ENCODE assay signal across 18 cellular contexts in genomic region chr4:176894498-176894897, GRCh38.
DNase-seq lines count a peak whose midpoint lies in the region; ATAC-seq, FAIRE-seq and TF ChIP-seq lines count a peak whose summit lies in the region.
"Had no signal": no experiment of that assay in that cellular context is flagged by ENCODE, and none has a peak within 500 bp of the region (broad histone marks: within the 10 kb centered on the region; RNA-seq: fewer than 3 reads in every experiment).

No MANE protein-coding gene starts in this region.

- H3K27ac ChIP-seq in ACC112 (ENCODE audit: low read depth, low read length) (no peak overlapping the region), SK-N-SH (ENCODE audit: low read depth in 2 of 2, low read length in 1 of 2) (peak overlapping the region; percentile 66 to 83; a peak in 3 of 4 replicates), keratinocyte (ENCODE audit: control insufficient read depth, insufficient read depth, low read length) (no peak overlapping the region), smooth muscle cell (ENCODE audit: low read depth) (no peak overlapping the region)
- H3K27ac ChIP-seq: C4-2B, GM23248, HL-60 had no signal

- H3K4me1 ChIP-seq in ACC112 (ENCODE audit: control insufficient read depth, insufficient read depth, low read length, unreplicated experiment) (no peaks in the 10 kb centered on the region), SK-N-SH (ENCODE audit: control insufficient read depth in 1 of 2, insufficient read depth in 2 of 2, low read depth in 1 of 2, low read length in 1 of 2) (peaks cover 0 to 3% of the 10 kb centered on the region in 2 experiments; a peak in 2 of 4 replicates), keratinocyte (ENCODE audit: control insufficient read depth, extremely low read depth, insufficient read depth, low read length) (peaks cover 7% of the 10 kb centered on the region), smooth muscle cell (ENCODE audit: low read depth) (peaks cover 5% of the 10 kb centered on the region)

- H3K9me3 ChIP-seq in SK-N-SH: no peaks in the 10 kb centered on the region
- no peaks in the 10 kb centered on the region for H3K9me3 ChIP-seq in keratinocyte (ENCODE audit: control insufficient read depth, low read depth, low read length)
- no peaks in the 10 kb centered on the region for H3K9me3 ChIP-seq in smooth muscle cell (replicated peaks; ENCODE audit: low read depth)
- H3K9me3 ChIP-seq: BE2C had no signal

- peak; percentile 34 for FAIRE-seq in keratinocyte (lab: Jason Lieb, UNC)
- FAIRE-seq: GM19239 had no signal

- H3K9me1 ChIP-seq in keratinocyte (ENCODE audit: control insufficient read depth, extremely low read depth, insufficient read depth, low read length): no peaks in the 10 kb centered on the region

- H3F3A ChIP-seq in SK-N-SH (replicated peaks; ENCODE audit: insufficient read depth) (peaks cover 27% of the 10 kb centered on the region), smooth muscle cell (ENCODE audit: low read depth) (no peaks in the 10 kb centered on the region)

- no peak for ATAC-seq in GM21515 (IDR thresholded peaks at IDR 0.05; ENCODE audit: unreplicated experiment)
- ATAC-seq: HCT116 had no signal

- peak overlapping the region; percentile 45; the same call in 1 of the 2 replicates for H3K4me2 ChIP-seq in SK-N-SH
- H3K4me2 ChIP-seq in keratinocyte (ENCODE audit: control insufficient read depth, extremely low read depth, insufficient read depth, low read depth, low read length): no peak overlapping the region
- H3K4me2 ChIP-seq in smooth muscle cell: no peak overlapping the region

- CTCF ChIA-PET in SK-N-SH (lab: Yijun Ruan, JAX): interaction anchor here (1.6 kb wide), 1 partner anchor 10 kb away, joined by 5 read pairs; no protein-coding TSS in a partner anchor

- H3K4me3 ChIP-seq in ACC112 (ENCODE audit: low read depth, low read length): no peak overlapping the region
- H3K4me3 ChIP-seq in SK-N-SH (ENCODE audit: low read depth in 2 of 2, low read length in 1 of 2): no peak overlapping the region
- H3K4me3 ChIP-seq in keratinocyte (ENCODE audit: control insufficient read depth in 2 of 3, extremely low read depth in 1 of 3, insufficient read depth in 2 of 3, low read depth in 1 of 3, low read length in 3 of 3): no peak overlapping the region
- H3K4me3 ChIP-seq in smooth muscle cell: no peak overlapping the region
- H3K4me3 ChIP-seq: GM23248 had no signal

- TF ChIP-seq CTCF in SK-N-SH (IDR thresholded peaks at IDR 0.05): no peak
- no peak for TF ChIP-seq CTCF in keratinocyte (optimal IDR thresholded peaks at IDR 0.05 in 1 of 3, IDR thresholded peaks at IDR 0.05 in 1 of 3, conservative IDR thresholded peaks at IDR 0.05 in 1 of 3; ENCODE audit: extremely low read depth in 1 of 3, insufficient read depth in 2 of 3, low read length in 3 of 3)
- TF ChIP-seq CTCF in smooth muscle cell (IDR thresholded peaks at IDR 0.05; ENCODE audit: borderline replicate concordance, insufficient read depth, poor library complexity, severe bottlenecking): no peak

- dilution Hi-C loops in keratinocyte (cut with MboI; ENCODE audit: extremely low pct_ligation_motif_present, low sequenced_read_pairs): no loop called here

- no peak for TF ChIP-seq EP300 in SK-N-SH (IDR thresholded peaks at IDR 0.05; ENCODE audit: borderline replicate concordance in 1 of 2, low read depth in 1 of 2, low read length in 1 of 2)

- no peak for TF ChIP-seq RAD21 in SK-N-SH (IDR thresholded peaks at IDR 0.05; ENCODE audit: low read length)

- peak overlapping the region; percentile 44 for H2AFZ ChIP-seq in ACC112 (ENCODE audit: low read length, unreplicated experiment)
- no peak overlapping the region for H2AFZ ChIP-seq in SK-N-SH (ENCODE audit: low read depth)
- H2AFZ ChIP-seq in keratinocyte (ENCODE audit: control insufficient read depth, low read length): no peak overlapping the region
- H2AFZ ChIP-seq in smooth muscle cell (ENCODE audit: low read depth): peak overlapping the region; percentile 61
- H2AFZ ChIP-seq: GM23248 had no signal

- H3K9ac ChIP-seq in SK-N-SH: peak overlapping the region; percentile 38; the same call in 1 of the 2 replicates
- H3K9ac ChIP-seq in keratinocyte (ENCODE audit: control insufficient read depth, extremely low read depth, insufficient read depth, low read length): no peak overlapping the region
- H3K9ac ChIP-seq in smooth muscle cell (ENCODE audit: low read depth): no peak overlapping the region
- H3K9ac ChIP-seq: GM23248 had no signal

- H3K27me3 ChIP-seq in ACC112 (ENCODE audit: insufficient read depth, low read length): no peaks in the 10 kb centered on the region
- H3K27me3 ChIP-seq in SK-N-SH (ENCODE audit: insufficient read depth): no peaks in the 10 kb centered on the region
- no peaks in the 10 kb centered on the region for H3K27me3 ChIP-seq in keratinocyte (ENCODE audit: control insufficient read depth, extremely low read depth, insufficient read depth, low read length)
- no peaks in the 10 kb centered on the region for H3K27me3 ChIP-seq in smooth muscle cell (ENCODE audit: low read depth)
- H3K27me3 ChIP-seq: BE2C had no signal

- DNase-seq in SK-N-SH (no peak), keratinocyte (ENCODE audit: low read depth, low spot score) (no peak), smooth muscle cell (lab: John Stamatoyannopoulos, UW; ENCODE audit: unreplicated experiment) (no peak), DMS53 (lab: John Stamatoyannopoulos, UW) (no peak), NCI-H1417 treated with DMSO at 0.1 percent for 48 hours (lab: John Stamatoyannopoulos, UW) (no peak)
- DNase-seq: BE2C; CD4-positive, alpha-beta memory T cell; DMS153; DND-41; GDM1; GM23248; KBM-7 had no signal

- H3K79me2 ChIP-seq in ACC112 (ENCODE audit: control insufficient read depth, insufficient read depth, low read length, unreplicated experiment) (no peaks in the 10 kb centered on the region), SK-N-SH (ENCODE audit: insufficient read depth) (peaks cover 14% of the 10 kb centered on the region; the same call in 1 of the 2 replicates), keratinocyte (ENCODE audit: control insufficient read depth, insufficient read depth, low read length) (no peaks in the 10 kb centered on the region), smooth muscle cell (ENCODE audit: low read depth) (no peaks in the 10 kb centered on the region)

- 49% methylated on average over 3 of the region's 3 CpGs for WGBS in SK-N-SH (ENCODE audit: low lambda C conversion rate)
- 66% methylated on average over 3 of the region's 3 CpGs for WGBS in smooth muscle cell (ENCODE audit: low lambda C conversion rate)

- POLR2A ChIA-PET in SK-N-SH (lab: Yijun Ruan, JAX): no interaction called here

- H4K20me1 ChIP-seq in SK-N-SH (ENCODE audit: insufficient read depth): no peaks in the 10 kb centered on the region
- no peaks in the 10 kb centered on the region for H4K20me1 ChIP-seq in keratinocyte (ENCODE audit: control insufficient read depth, extremely low read depth, insufficient read depth, low read length)
- no peaks in the 10 kb centered on the region for H4K20me1 ChIP-seq in smooth muscle cell (ENCODE audit: low read depth)

- H3K36me3 ChIP-seq in ACC112 (ENCODE audit: insufficient read depth, low read length): no peaks in the 10 kb centered on the region
- no peaks in the 10 kb centered on the region for H3K36me3 ChIP-seq in SK-N-SH (replicated peaks in 1 of 2; ENCODE audit: control insufficient read depth in 1 of 2, insufficient read depth in 2 of 2, low read length in 1 of 2)
- H3K36me3 ChIP-seq in keratinocyte (ENCODE audit: control insufficient read depth in 2 of 2, extremely low read depth in 1 of 2, insufficient read depth in 2 of 2, low read length in 2 of 2): no peaks in the 10 kb centered on the region
- no peaks in the 10 kb centered on the region for H3K36me3 ChIP-seq in smooth muscle cell (ENCODE audit: low read depth)
- H3K36me3 ChIP-seq: BE2C had no signal

- H3K9me2 ChIP-seq in SK-N-SH: no peaks in the 10 kb centered on the region

TF ChIP-seq in SK-N-SH, 30 proteins besides CTCF, POLR2A, EP300 and RAD21:
- TF ChIP-seq TCF12 (IDR thresholded peaks at IDR 0.05): 0 out of 2 replicates have a peak, but pooled peaks have one; percentile 10
- TF ChIP-seq RXRA (IDR thresholded peaks at IDR 0.05; ENCODE audit: borderline replicate concordance, low read depth): peak; percentile 73
- no peak for TF ChIP-seq IRF3 (IDR thresholded peaks at IDR 0.05; ENCODE audit: low read depth, low read length)
- 0 out of 2 replicates have a peak, but pooled peaks have one; percentile 5 for TF ChIP-seq NFIC (IDR thresholded peaks at IDR 0.05; ENCODE audit: borderline replicate concordance)

Comparison
In these comparisons a context has a peak if more than half of its experiments do, and no peak if none do; other contexts are left out.
1. H2AFZ ChIP-seq: peak in ACC112 (single experiment) and smooth muscle cell (single experiment); none in SK-N-SH (single experiment) and keratinocyte (single experiment).
2. H3K27ac ChIP-seq: peak in SK-N-SH (2 of 2); none in ACC112 (single experiment), keratinocyte (single experiment) and smooth muscle cell (single experiment).